In the genomic region with DNA sequence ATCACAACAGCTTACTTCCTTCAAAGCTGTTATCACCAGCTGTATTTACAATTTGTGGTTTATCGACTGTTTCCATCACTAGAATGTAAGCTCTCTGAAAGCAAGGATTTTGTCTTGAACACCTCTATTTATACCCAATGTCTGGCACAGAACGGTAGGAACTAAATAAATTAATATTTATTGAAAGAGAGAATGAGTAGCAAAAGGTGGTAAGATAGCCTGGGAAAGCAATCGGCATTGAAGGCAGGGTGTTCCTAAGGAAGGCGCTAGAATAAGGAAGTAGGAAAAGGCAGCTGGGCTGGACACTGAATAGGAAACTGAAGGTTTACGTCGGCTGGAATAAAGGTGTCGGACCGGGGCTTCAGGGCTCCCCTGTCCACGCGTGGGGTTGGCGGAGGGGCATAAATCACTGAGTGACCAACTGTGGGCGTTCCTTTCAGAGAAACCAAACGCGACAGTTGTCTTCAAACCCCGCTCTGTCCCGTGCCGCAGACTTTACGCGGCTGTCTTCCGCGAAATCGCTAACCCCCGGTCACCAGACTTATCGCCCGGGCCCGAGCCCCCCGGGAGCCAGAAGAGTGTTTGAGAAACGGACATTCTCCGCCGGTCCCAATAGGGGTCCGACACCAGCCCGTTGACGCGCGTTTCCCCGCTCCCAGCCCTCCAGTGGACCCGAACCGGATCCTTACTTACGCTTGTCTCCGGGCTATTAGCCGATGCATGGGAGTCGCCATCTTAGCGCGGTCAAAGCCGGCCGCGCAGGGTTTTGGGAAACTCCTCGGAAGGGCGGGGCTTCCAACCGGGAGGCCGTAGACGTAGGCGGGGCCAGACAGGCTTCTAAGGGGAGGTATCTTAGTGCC, we compare ENCODE assay signal across 8 cellular contexts. TPM values are rescaled to one million over a fixed set of nuclear protein-coding genes. Genes with fewer than 3 reads are reported as not detected.
DNase-seq lines count a peak whose midpoint lies in the region; ATAC-seq and TF ChIP-seq lines count a peak whose summit lies in the region.

A gene (minus strand): TSS at position 746 of the 860 bp plus-strand sequence. CDS start 12 bp downstream, at position 734.

- CTCF ChIA-PET in CD8-positive, alpha-beta T cell (lab: Charles Lee): no interaction called here

- no peaks in the 10 kb centered on the region for H3K9me3 Mint-ChIP-seq in CD8-positive, alpha-beta T cell

- peak; percentile 99 for ATAC-seq in CD8-positive, alpha-beta T cell
- ATAC-seq in GM19468 (IDR thresholded peaks at IDR 0.05; ENCODE audit: extremely low read depth, unreplicated experiment) (peak; percentile 89), lung (ENCODE audit: insufficient read depth, low FRiP score) (peak; percentile 100)

- no peaks in the 10 kb centered on the region for H3K9me3 ChIP-seq in CD8-positive, alpha-beta T cell (ENCODE audit: low read length)
- no peaks in the 10 kb centered on the region for H3K9me3 ChIP-seq in ectodermal cell (ENCODE audit: control insufficient read depth, low read length)
- H3K9me3 ChIP-seq in lung (ENCODE audit: control insufficient read depth in 2 of 2, insufficient read depth in 1 of 2, low read length in 1 of 2): no peaks in the 10 kb centered on the region

- 2% methylated on average over 53 of the region's 53 CpGs for WGBS in ectodermal cell, 2 experiments
- 0% methylated on average over 53 of the region's 53 CpGs for WGBS in lung, 2 donors

- DNase-seq in CD8-positive, alpha-beta T cell: peak; percentile 82 to 93 (median 90)
- DNase-seq in HS-5 (ENCODE audit: low read depth): peak; percentile 73
- peak; percentile 60 for DNase-seq in NK-92 (lab: John Stamatoyannopoulos, UW; ENCODE audit: unreplicated experiment)
- DNase-seq in activated CD8-positive, alpha-beta memory T cell treated with anti-CD3 and anti-CD28 coated beads for 1 hour (ENCODE audit: extremely low read depth in 1 of 2, low read depth in 1 of 2): peak; percentile 76 to 85
- DNase-seq in lung (ENCODE audit: low spot score): peak; percentile 93
- DNase-seq in stimulated activated CD4-positive, alpha-beta T cell treated with anti-CD3 and anti-CD28 coated beads, TNF-alpha, amount 100 ng/mL, for 24 hours (ENCODE audit: low read depth in 3 of 3): peak; percentile 84 to 92 (median 88)

- H3K27me3 Mint-ChIP-seq in CD8-positive, alpha-beta T cell (ENCODE audit: low read depth): no peaks in the 10 kb centered on the region

- POLR2A ChIA-PET in CD8-positive, alpha-beta T cell (lab: Charles Lee): interaction anchor here (1.9 to 2.2 kb wide), 2 partner anchors 25 to 63 kb away, joined by 8 to 15 read pairs; a partner anchor contains a TSS

- peak within 1 kb of the TSS; percentile 97 for H3K4me3 Mint-ChIP-seq in CD8-positive, alpha-beta T cell

- H3K4me1 Mint-ChIP-seq in CD8-positive, alpha-beta T cell (ENCODE audit: low read depth): peaks cover 25% of the 10 kb centered on the region

- no peaks in the 10 kb centered on the region for H3K36me3 ChIP-seq in CD8-positive, alpha-beta T cell (ENCODE audit: insufficient read depth, low read length)
- H3K36me3 ChIP-seq in ectodermal cell (ENCODE audit: control insufficient read depth, insufficient read depth, low read length) (no peaks in the 10 kb centered on the region), lung (ENCODE audit: control insufficient read depth in 2 of 2, insufficient read depth in 2 of 2, low read length in 2 of 2) (peaks cover 0 to 2% of the 10 kb centered on the region in 2 donors)

- peak within 1 kb of the TSS; percentile 86 for H3K27ac ChIP-seq in CD8-positive, alpha-beta T cell (ENCODE audit: low read depth, low read length)
- H3K27ac ChIP-seq in ectodermal cell (ENCODE audit: insufficient read depth, low read depth, low read length, poor library complexity, severe bottlenecking) (peak within 1 kb of the TSS; percentile 65), lung (ENCODE audit: low read depth in 1 of 2, low read length in 1 of 2) (peak within 1 kb of the TSS; percentile 92 to 95)

- H3K4me1 ChIP-seq in CD8-positive, alpha-beta T cell (ENCODE audit: insufficient read depth, low read length): peaks cover 4% of the 10 kb centered on the region
- no peaks in the 10 kb centered on the region for H3K4me1 ChIP-seq in ectodermal cell (ENCODE audit: control insufficient read depth, insufficient read depth, low read length)
- peaks cover 2 to 14% of the 10 kb centered on the region in 2 donors for H3K4me1 ChIP-seq in lung (ENCODE audit: control insufficient read depth in 2 of 2, insufficient read depth in 2 of 2, low read length in 2 of 2)

- peak within 1 kb of the TSS; percentile 94 for H3K27ac Mint-ChIP-seq in CD8-positive, alpha-beta T cell

- peaks cover 27% of the 10 kb centered on the region for H3K36me3 Mint-ChIP-seq in CD8-positive, alpha-beta T cell

- no peaks in the 10 kb centered on the region for H3K27me3 ChIP-seq in CD8-positive, alpha-beta T cell (ENCODE audit: insufficient read depth, low read length)
- H3K27me3 ChIP-seq in ectodermal cell (ENCODE audit: control insufficient read depth, insufficient read depth, low read length, poor library complexity, severe bottlenecking) (no peaks in the 10 kb centered on the region), lung (ENCODE audit: control insufficient read depth, insufficient read depth) (no peaks in the 10 kb centered on the region)

- intact Hi-C loops in CD8-positive, alpha-beta T cell (cut with DNase I, micrococcal nuclease): loop anchor here (1.0 to 10.0 kb wide), 4 partner anchors 25 to 291 kb away; a partner anchor contains a TSS

- no peak for TF ChIP-seq CTCF in CD8-positive, alpha-beta T cell (IDR thresholded peaks at IDR 0.05)
- TF ChIP-seq CTCF in lung (IDR thresholded peaks at IDR 0.05; ENCODE audit: control extremely low read depth, extremely low read depth): no peak

- peak within 1 kb of the TSS; percentile 100 for H3K4me3 ChIP-seq in CD8-positive, alpha-beta T cell (ENCODE audit: low read depth, low read length)
- H3K4me3 ChIP-seq in ectodermal cell (ENCODE audit: insufficient read depth, low read depth, low read length) (peak within 1 kb of the TSS; percentile 75), lung (peak within 1 kb of the TSS; percentile 80)

RNA-seq across cellular contexts. Expression of the gene that starts here (rescaled TPM):
- total RNA-seq in CD8-positive, alpha-beta T cell: 10 to 100 TPM; 22.3 to 22.7 TPM
- polyA plus RNA-seq in ectodermal cell (2013, experiment 1 of 4): 40.8 TPM
- 39.1 TPM for polyA plus RNA-seq in ectodermal cell (2013, experiment 2 of 4)
- 24.2 TPM for polyA plus RNA-seq in ectodermal cell (2013, experiment 3 of 4)
- 28.8 TPM for polyA plus RNA-seq in ectodermal cell (2013, experiment 4 of 4)
- 10 to 100 TPM; 15.3 to 23.7 TPM for total RNA-seq in lung
- 10 to 100 TPM; 26.0 to 31.3 TPM for polyA plus RNA-seq in lung

Comparison
In these comparisons a context has a peak if more than half of its experiments do, and no peak if none do; other contexts are left out.
1. Peak in every context shown above with its lines: DNase-seq, ATAC-seq, H3K4me3 ChIP-seq and H3K27ac ChIP-seq.